Comparison of ENCODE assay signal across 24 cellular contexts in the genomic region with DNA sequence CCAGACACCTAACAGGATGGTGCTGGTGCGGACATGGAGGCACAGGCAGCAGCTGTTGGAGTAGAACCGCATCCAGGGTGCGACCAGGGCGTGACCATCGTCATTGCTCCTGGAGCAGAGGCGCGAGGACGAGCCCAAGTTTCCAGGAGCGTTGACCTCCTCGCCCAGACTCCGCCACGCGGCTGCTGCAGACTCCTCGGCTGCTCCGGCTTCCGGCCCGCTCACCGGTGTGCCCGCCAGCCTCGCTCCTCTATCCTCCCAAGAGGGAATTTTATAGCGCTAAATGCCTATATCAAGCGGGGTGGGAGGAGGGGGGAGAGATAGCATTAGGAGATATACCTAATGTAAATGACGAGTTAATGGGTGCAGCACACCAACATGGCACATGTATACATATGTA. TPM values are rescaled to one million over a fixed set of nuclear protein-coding genes. Genes with fewer than 3 reads are reported as not detected.
DNase-seq lines count a peak whose midpoint lies in the region; ATAC-seq and TF ChIP-seq lines count a peak whose summit lies in the region.
"Had no signal": no experiment of that assay in that cellular context is flagged by ENCODE, and none has a peak within 500 bp of the region (broad histone marks: within the 10 kb centered on the region; RNA-seq: fewer than 3 reads in every experiment).

No MANE protein-coding gene starts in this region.

- H3K9me3 Mint-ChIP-seq in dendritic cell treated with granulocyte-macrophage colony-stimulating factor and Interleukin-4, amounts not matched to agents 40 ng/mL and 50 ng/mL, for 4 days = peaks cover 28% of the 10 kb centered on the region
- H3K9me3 Mint-ChIP-seq: GM23338 had no signal

- no peak for ATAC-seq in left ventricle myocardium superior
- no peak for ATAC-seq in HG03342 (IDR thresholded peaks at IDR 0.05; ENCODE audit: unreplicated experiment)
- no peak for ATAC-seq in HG02763 (IDR thresholded peaks at IDR 0.05; ENCODE audit: unreplicated experiment)
- ATAC-seq: A549, GM23338 had no signal

- H3K4me1 Mint-ChIP-seq in dendritic cell treated with granulocyte-macrophage colony-stimulating factor and Interleukin-4, amounts not matched to agents 40 ng/mL and 50 ng/mL, for 4 days (ENCODE audit: low read depth) = peaks cover 52% of the 10 kb centered on the region
- H3K4me1 Mint-ChIP-seq: CD8-positive, alpha-beta memory T cell; GM23338 had no signal

- H3K4me3 Mint-ChIP-seq in dendritic cell treated with granulocyte-macrophage colony-stimulating factor and Interleukin-4, amounts not matched to agents 40 ng/mL and 50 ng/mL, for 4 days = no peak overlapping the region
- H3K4me3 Mint-ChIP-seq: CD14-positive monocyte; CD4-positive, alpha-beta T cell; CD8-positive, alpha-beta memory T cell; GM23338 had no signal

- H3K27me3 ChIP-seq in right atrium auricular region = no peaks in the 10 kb centered on the region
- H3K27me3 ChIP-seq in spleen (replicated peaks in 1 of 7) = peaks cover 0 to 19% (median 0%) of the 10 kb centered on the region in 7 donors
- H3K27me3 ChIP-seq: BLaER1 treated with 17β-estradiol and CSF1 and Interleukin-3, amounts not matched to agents 10 nM and 100 nM had no signal

- intact Hi-C loops in left ventricle myocardium superior (cut with micrococcal nuclease) = no loop called here
- intact Hi-C loops in dendritic cell treated with granulocyte-macrophage colony-stimulating factor and Interleukin-4, amounts not matched to agents 40 ng/mL and 50 ng/mL, for 4 days (cut with micrococcal nuclease) = no loop called here
- intact Hi-C loops in spleen (cut with DNase I; ENCODE audit: low total_unique reads) = no loop called here

- TF ChIP-seq CTCF in right atrium auricular region (IDR thresholded peaks at IDR 0.05) (no peak), spleen (IDR thresholded peaks at IDR 0.05 in 8 of 11, conservative IDR thresholded peaks at IDR 0.05 in 3 of 11) (no peak)

- H3K9me3 ChIP-seq in right atrium auricular region = peaks cover 0 to 19% of the 10 kb centered on the region in 2 donors
- peaks cover 3 to 28% (median 17%) of the 10 kb centered on the region in 8 donors for H3K9me3 ChIP-seq in spleen
- H3K9me3 ChIP-seq: BE2C, HAP-1 had no signal

- 90 to 95% (median 94%) methylated on average over 23 of the region's 23 CpGs for WGBS in spleen, 5 donors

- H3K27me3 Mint-ChIP-seq in dendritic cell treated with granulocyte-macrophage colony-stimulating factor and Interleukin-4, amounts not matched to agents 40 ng/mL and 50 ng/mL, for 4 days = no peaks in the 10 kb centered on the region

- DNase-seq in right atrium auricular region (ENCODE audit: low spot score) = peak; percentile 16
- no peak for DNase-seq in left ventricle myocardium superior
- peak; percentile 28 for DNase-seq in islet precursor cell
- DNase-seq in spleen = peak; percentile 34
- DNase-seq in HuH-7 (ENCODE audit: low spot score) = no peak
- DNase-seq: 8988T; ACHN; AML-193; BE2C; CD4-positive, alpha-beta T cell; CD8-positive, alpha-beta memory T cell; DMS 273 treated with DMSO at 0.1 percent for 48 hours; DMS79; EL; GDM1 had no signal

- peak overlapping the region; percentile 15 for H3K27ac Mint-ChIP-seq in dendritic cell treated with granulocyte-macrophage colony-stimulating factor and Interleukin-4, amounts not matched to agents 40 ng/mL and 50 ng/mL, for 4 days
- H3K27ac Mint-ChIP-seq: CD4-positive, alpha-beta T cell; CD8-positive, alpha-beta memory T cell; GM23338 had no signal

- H3K36me3 ChIP-seq in right atrium auricular region (no peaks in the 10 kb centered on the region), spleen (no peaks in the 10 kb centered on the region)
- H3K36me3 ChIP-seq: BE2C, HAP-1 had no signal

- no peak overlapping the region for H3K4me3 ChIP-seq in right atrium auricular region
- H3K4me3 ChIP-seq in spleen = no peak overlapping the region
- H3K4me3 ChIP-seq: A549; BLaER1 treated with 17β-estradiol and CSF1 and Interleukin-3, amounts not matched to agents 10 nM and 100 nM; GM23338; HAP-1 had no signal

- peaks cover 19% of the 10 kb centered on the region for H3K36me3 Mint-ChIP-seq in dendritic cell treated with granulocyte-macrophage colony-stimulating factor and Interleukin-4, amounts not matched to agents 40 ng/mL and 50 ng/mL, for 4 days (ENCODE audit: low read depth)

- H3K4me1 ChIP-seq in right atrium auricular region (no peaks in the 10 kb centered on the region), spleen (peaks cover 0 to 31% (median 0%) of the 10 kb centered on the region in 6 donors)
- H3K4me1 ChIP-seq: BE2C, HAP-1 had no signal

- H3K27ac ChIP-seq in right atrium auricular region (no peak overlapping the region), spleen (no peak overlapping the region)
- H3K27ac ChIP-seq: A549 had no signal

- no peak for TF ChIP-seq POLR2A in spleen (IDR thresholded peaks at IDR 0.05)

RNA-seq across cellular contexts. Expression of a gene that starts 5.3 kb away (rescaled TPM):
- total RNA-seq in right atrium auricular region (1 to 10 TPM; 5.5 to 5.7 TPM), left ventricle myocardium superior (3.5 TPM), spleen (1,000 to 10,000 TPM in 1 of 7 donors, 100 to 1,000 TPM in 6; 138 to 1,354 (median 270) TPM)
- polyA plus RNA-seq in spleen = 100 to 1,000 TPM; 126 to 567 (median 139) TPM
- total RNA-seq: CD8-positive, alpha-beta memory T cell; GM23338; H4 had no signal
- polyA plus RNA-seq: A549; CD8-positive, alpha-beta memory T cell; GM23338 had no signal

RNA-seq across cellular contexts. Expression of a gene that starts 10.2 kb away (rescaled TPM):
- total RNA-seq in right atrium auricular region = 10 to 100 TPM; 19.1 to 37.1 TPM
- 40.7 TPM for total RNA-seq in left ventricle myocardium superior
- 1,000 to 10,000 TPM in 6 of 7 donors, 100 to 1,000 TPM in 1; 983 to 7,676 (median 1,629) TPM for total RNA-seq in spleen
- polyA plus RNA-seq in spleen = 1,000 to 10,000 TPM in 2 of 3 donors, 100 to 1,000 TPM in 1; 756 to 2,335 (median 1,287) TPM
- total RNA-seq: CD8-positive, alpha-beta memory T cell; GM23338; H4 had no signal
- polyA plus RNA-seq: A549; CD8-positive, alpha-beta memory T cell; GM23338 had no signal

RNA-seq across cellular contexts. Expression of a gene that starts 23.1 kb away (rescaled TPM):
- total RNA-seq in right atrium auricular region (100 to 1,000 TPM in 1 of 2 donors, 10 to 100 TPM in 1; 65.7 to 199 TPM), left ventricle myocardium superior (87.0 TPM), spleen (1,000 to 10,000 TPM in 6 of 7 donors, 100 to 1,000 TPM in 1; 961 to 6,984 (median 2,755) TPM)
- polyA plus RNA-seq in spleen = 1,000 to 10,000 TPM in 2 of 3 donors, 100 to 1,000 TPM in 1; 947 to 4,509 (median 1,446) TPM
- total RNA-seq: GM23338, H4 had no signal
- polyA plus RNA-seq: GM23338 had no signal

RNA-seq across cellular contexts. Expression of a gene that starts 32.1 kb away (rescaled TPM):
- total RNA-seq in right atrium auricular region = not detected
- not detected for total RNA-seq in left ventricle myocardium superior
- not detected for total RNA-seq in spleen
- under 1 TPM in 1 of 3 donors, not detected in 2; 0.18 TPM for polyA plus RNA-seq in spleen
- total RNA-seq: CD4-positive, alpha-beta T cell; CD8-positive, alpha-beta memory T cell; GM23338; H4 had no signal
- polyA plus RNA-seq: A549; CD14-positive monocyte; CD8-positive, alpha-beta memory T cell; GM23338 had no signal

RNA-seq across cellular contexts. Expression of a gene that starts 35.6 kb away (rescaled TPM):
- total RNA-seq in right atrium auricular region (not detected), left ventricle myocardium superior (not detected), spleen (not detected)
- not detected for polyA plus RNA-seq in spleen
- total RNA-seq: CD4-positive, alpha-beta T cell; CD8-positive, alpha-beta memory T cell; GM23338; H4 had no signal
- polyA plus RNA-seq: A549; CD14-positive monocyte; CD8-positive, alpha-beta memory T cell; GM23338 had no signal

Comparison
In these comparisons a context has a peak if more than half of its experiments do, and no peak if none do; other contexts are left out.
1. DNase-seq: peak in right atrium auricular region (single experiment), islet precursor cell (single experiment) and spleen (single experiment); none in left ventricle myocardium superior (single experiment) and HuH-7 (single experiment).
2. RNA of a gene that starts 5.3 kb away (total RNA-seq): 138 to 1,354 TPM in spleen; 5.5 to 5.7 TPM in right atrium auricular region and 3.5 TPM in left ventricle myocardium superior (single experiment); every median in the first group is over 10 times any median in the second.
3. RNA of a gene that starts 10.2 kb away (total RNA-seq): 983 to 7,676 TPM in spleen; 40.7 TPM in left ventricle myocardium superior (single experiment) and 19.1 to 37.1 TPM in right atrium auricular region; every median in the first group is over 10 times any median in the second.
4. RNA of a gene that starts 23.1 kb away (total RNA-seq): 961 to 6,984 TPM in spleen; 65.7 to 199 TPM in right atrium auricular region and 87.0 TPM in left ventricle myocardium superior (single experiment); every median in the first group is over 4 times any median in the second.